ENCODE assay signal across 8 cellular contexts in genomic region chr3:184134746-184135148, GRCh38. TPM values are rescaled to one million over a fixed set of nuclear protein-coding genes. Genes with fewer than 3 reads are reported as not detected.
DNase-seq lines count a peak whose midpoint lies in the region; ATAC-seq lines count a peak whose summit lies in the region.

No MANE protein-coding gene starts in this region.

- no peaks in the 10 kb centered on the region; the same call in 1 of the 2 replicates for H3K27me3 ChIP-seq in iPS-20b (ENCODE audit: insufficient read depth, low read length)

- H3K27ac ChIP-seq in iPS-20b (ENCODE audit: low read length) = peak overlapping the region; percentile 3

- peaks cover 12% of the 10 kb centered on the region; the same call in 1 of the 2 replicates for H3K4me1 ChIP-seq in iPS-20b (ENCODE audit: insufficient read depth, low read length)

- H3K36me3 Mint-ChIP-seq in activated naive CD8-positive, alpha-beta T cell = peaks cover 2% of the 10 kb centered on the region

- peak overlapping the region; percentile 83; the same call in 1 of the 2 replicates for H3K9ac ChIP-seq in iPS-20b (ENCODE audit: low read depth, low read length)

- H3K36me3 ChIP-seq in iPS-20b (ENCODE audit: insufficient read depth, low read depth, low read length) = peaks cover 12% of the 10 kb centered on the region; the same call in 1 of the 2 replicates

- H3K9me3 ChIP-seq in iPS-20b (ENCODE audit: insufficient read depth, low read depth, low read length) = no peaks in the 10 kb centered on the region

- peak overlapping the region; percentile 88 for H3K4me3 ChIP-seq in iPS-20b (ENCODE audit: low read length)

- no peak for DNase-seq in stimulated activated naive CD8-positive, alpha-beta T cell treated with anti-CD3 and anti-CD28 coated beads, Interleukin-15, amount 100 ng/mL, for 72 hours
- no peak for DNase-seq in dermis blood vessel endothelial cell
- no peak for DNase-seq in DMS79 treated with DMSO at 0.1 percent for 48 hours (lab: John Stamatoyannopoulos, UW)
- no peak for DNase-seq in NCI-H1092 treated with DMSO at 0.1 percent for 48 hours (lab: John Stamatoyannopoulos, UW)

- H3K27ac Mint-ChIP-seq in activated naive CD8-positive, alpha-beta T cell = peak overlapping the region; percentile 95
- peak overlapping the region; percentile 97 to 98 for H3K27ac Mint-ChIP-seq in stimulated activated naive CD8-positive, alpha-beta T cell treated with anti-CD3 and anti-CD28 coated beads, Interleukin-15, amount 100 ng/mL, for 72 hours

- H3K9me3 Mint-ChIP-seq in activated naive CD8-positive, alpha-beta T cell (ENCODE audit: low read depth) = no peaks in the 10 kb centered on the region
- no peaks in the 10 kb centered on the region for H3K9me3 Mint-ChIP-seq in stimulated activated naive CD8-positive, alpha-beta T cell treated with anti-CD3 and anti-CD28 coated beads, Interleukin-15, amount 100 ng/mL, for 72 hours

- peak; percentile 18 for ATAC-seq in GM19324 (IDR thresholded peaks at IDR 0.05; ENCODE audit: low FRiP score, unreplicated experiment)
- peak; percentile 9 for ATAC-seq in HG03097 (IDR thresholded peaks at IDR 0.05; ENCODE audit: low FRiP score, unreplicated experiment)
- ATAC-seq in stimulated activated naive CD8-positive, alpha-beta T cell treated with anti-CD3 and anti-CD28 coated beads, Interleukin-15, amount 100 ng/mL, for 72 hours = peak; percentile 58

- H3K4me3 Mint-ChIP-seq in activated naive CD8-positive, alpha-beta T cell = peak overlapping the region; percentile 96
- peak overlapping the region; percentile 86 to 98 for H3K4me3 Mint-ChIP-seq in stimulated activated naive CD8-positive, alpha-beta T cell treated with anti-CD3 and anti-CD28 coated beads, Interleukin-15, amount 100 ng/mL, for 72 hours

- H3K4me1 Mint-ChIP-seq in activated naive CD8-positive, alpha-beta T cell (ENCODE audit: low read depth) = peaks cover 22% of the 10 kb centered on the region
- H3K4me1 Mint-ChIP-seq in stimulated activated naive CD8-positive, alpha-beta T cell treated with anti-CD3 and anti-CD28 coated beads, Interleukin-15, amount 100 ng/mL, for 72 hours = peaks cover 33% of the 10 kb centered on the region

- H3K27me3 Mint-ChIP-seq in activated naive CD8-positive, alpha-beta T cell = no peaks in the 10 kb centered on the region
- no peaks in the 10 kb centered on the region for H3K27me3 Mint-ChIP-seq in stimulated activated naive CD8-positive, alpha-beta T cell treated with anti-CD3 and anti-CD28 coated beads, Interleukin-15, amount 100 ng/mL, for 72 hours

RNA-seq across cellular contexts. Expression of gene EIF2B5, which starts 0.4 kb away (rescaled TPM):
- total RNA-seq in dermis blood vessel endothelial cell = 43.7 and 44.2 TPM in 2 replicates

RNA-seq across cellular contexts. Expression of gene DVL3, which starts 20.4 kb away (rescaled TPM):
- 33.5 and 36.9 TPM in 2 replicates for total RNA-seq in dermis blood vessel endothelial cell

RNA-seq across cellular contexts. Expression of gene HTR3E, which starts 37.9 kb away (rescaled TPM):
- not detected in 2 replicates for total RNA-seq in dermis blood vessel endothelial cell

RNA-seq across cellular contexts. Expression of gene AP2M1, which starts 39.9 kb away (rescaled TPM):
- total RNA-seq in dermis blood vessel endothelial cell = 419 and 557 TPM in 2 replicates

RNA-seq across cellular contexts. Expression of gene ABCF3, which starts 51.3 kb away (rescaled TPM):
- 44.5 and 58.4 TPM in 2 replicates for total RNA-seq in dermis blood vessel endothelial cell
